8 cellular contexts compared by ENCODE assay signal in genomic region chr1:205775015-205775716, GRCh38. TPM values are rescaled to one million over a fixed set of nuclear protein-coding genes. Genes with fewer than 3 reads are reported as not detected.
DNase-seq lines count a peak whose midpoint lies in the region; ATAC-seq and TF ChIP-seq lines count a peak whose summit lies in the region.

RAB29 (minus strand) TSS chr1:205775482; CDS start chr1:205774956, 526 bp downstream.

- TF ChIP-seq CTCF in OCI-LY3 (IDR thresholded peaks at IDR 0.05; ENCODE audit: low read depth, low read length) (no peak), mucosa of descending colon (IDR thresholded peaks at IDR 0.05) (no peak)

- no peaks in the 10 kb centered on the region for H4K20me1 ChIP-seq in OCI-LY3 (ENCODE audit: insufficient read depth, low read length)

- intact Hi-C loops in mucosa of descending colon (cut with DNase I, micrococcal nuclease), result no loop called here

- in situ Hi-C loops in Caki2 (cut with HindIII; ENCODE audit: low pct_unique_long_range_greater_than_20kb, low sequenced_read_pairs), result no loop called here

- H3K4me2 ChIP-seq in OCI-LY3 (ENCODE audit: low read length), result peak within 1 kb of the TSS; percentile 81

- peaks cover 6% of the 10 kb centered on the region for H3K4me1 ChIP-seq in HUES64 (ENCODE audit: insufficient read depth, low read length)
- H3K4me1 ChIP-seq in OCI-LY3 (ENCODE audit: low read length), result peaks cover 45% of the 10 kb centered on the region
- H3K4me1 ChIP-seq in mucosa of descending colon (ENCODE audit: low read depth), result no peaks in the 10 kb centered on the region

- no peak within 1 kb of the TSS for H2AFZ ChIP-seq in OCI-LY3 (ENCODE audit: low read depth, low read length)

- under 1% methylated on average over 38 of the region's 40 CpGs for WGBS in HUES64

- H3K36me3 ChIP-seq in HUES64 (ENCODE audit: insufficient read depth, low read length) (no peaks in the 10 kb centered on the region), OCI-LY3 (replicated peaks; ENCODE audit: low read depth, low read length) (peaks cover 62% of the 10 kb centered on the region), mucosa of descending colon (ENCODE audit: low read depth) (no peaks in the 10 kb centered on the region)

- H3K4me3 ChIP-seq in HUES64 (ENCODE audit: low read length) (peak within 1 kb of the TSS; percentile 78), OCI-LY3 (ENCODE audit: low read length) (peak within 1 kb of the TSS; percentile 76), mucosa of descending colon (peak within 1 kb of the TSS; percentile 38)

- H3K27me3 ChIP-seq in HUES64 (ENCODE audit: insufficient read depth, low read length) (peaks cover 37% of the 10 kb centered on the region), OCI-LY3 (ENCODE audit: low read depth, low read length) (no peaks in the 10 kb centered on the region)

- H3K27ac ChIP-seq in HUES64 (ENCODE audit: low read depth, low read length) (no peak within 1 kb of the TSS), OCI-LY3 (ENCODE audit: low read length) (peak within 1 kb of the TSS; percentile 92), epithelial cell of prostate (peak within 1 kb of the TSS; percentile 47)

- 0 out of 2 replicates have a peak, but pooled peaks cover 9% of the 10 kb centered on the region for H3K9me3 ChIP-seq in HUES64 (ENCODE audit: insufficient read depth, low read depth, low read length)
- H3K9me3 ChIP-seq in OCI-LY3 (ENCODE audit: insufficient read depth, low read length), result no peaks in the 10 kb centered on the region
- H3K9me3 ChIP-seq in mucosa of descending colon, result no peaks in the 10 kb centered on the region

- DNase-seq in Caki2 (ENCODE audit: low read depth) (peak; percentile 61), activated T-cell treated with anti-CD3 and anti-CD28 coated beads for 1 hour (ENCODE audit: low read depth) (peak; percentile 72), epithelial cell of prostate (ENCODE audit: low read depth, low spot score) (no peak), mucosa of descending colon (peak; percentile 80 to 89 (median 83))
- peak; percentile 56 to 70 for DNase-seq in stimulated activated CD8-positive, alpha-beta memory T cell treated with anti-CD3 and anti-CD28 coated beads, Interleukin-4, amount 100 ng/mL, for 1 hour (ENCODE audit: low read depth in 2 of 2, low spot score in 1 of 2)

- peaks cover 91% of the 10 kb centered on the region for H3K79me2 ChIP-seq in OCI-LY3 (ENCODE audit: low read length)

- peak within 1 kb of the TSS; percentile 32; the same call in 1 of the 2 replicates for H3K9ac ChIP-seq in HUES64 (ENCODE audit: low read depth, low read length)
- peak within 1 kb of the TSS; percentile 94 for H3K9ac ChIP-seq in OCI-LY3 (ENCODE audit: low read length)

- ATAC-seq in GM21447 (IDR thresholded peaks at IDR 0.05; ENCODE audit: unreplicated experiment) (peak; percentile 77), mucosa of descending colon (peak; percentile 96)

RNA-seq across cellular contexts. Expression of gene RAB29, which starts in this region (rescaled TPM):
- 2.0 and 4.0 TPM in 2 replicates for total RNA-seq in Caki2 (2014; rRNA removed; shearing (Covaris generic); ENCODE audit: low replicate concordance)
- 6.5 TPM for polyA plus RNA-seq in HUES64 (2013, experiment 1 of 2)
- 8.9 TPM for polyA plus RNA-seq in HUES64 (2013, experiment 2 of 2)
- total RNA-seq in mucosa of descending colon, result 10 to 100 TPM in 1 of 3 donors, 1 to 10 TPM in 2; 4.7 to 27.5 (median 7.8) TPM
